ENCODE assay signal across 1 cellular context in the genomic region with DNA sequence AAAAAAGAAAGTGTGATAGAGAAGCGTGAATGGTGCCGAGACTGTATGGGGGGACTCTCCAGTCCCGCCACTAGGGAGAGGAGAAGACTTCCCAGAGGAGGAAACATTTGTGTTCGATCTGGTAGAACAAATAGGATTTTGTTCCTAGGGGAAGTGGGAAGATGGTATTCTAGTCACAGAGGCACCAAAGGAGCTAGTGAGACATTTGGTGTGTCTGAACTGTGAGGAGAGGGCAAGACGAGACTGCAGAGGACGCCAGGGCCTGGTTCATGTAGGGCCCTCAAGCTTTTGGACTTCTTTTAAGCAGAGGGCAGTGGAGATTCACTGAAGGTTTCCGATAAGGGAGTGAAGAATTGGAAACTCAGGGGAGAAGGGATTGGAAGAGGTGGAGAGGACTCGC.
TF ChIP-seq lines count a peak whose summit lies in the region.

No MANE protein-coding gene starts in this region.

TF ChIP-seq in H1, 55 proteins besides CTCF, POLR2A, EP300 and RAD21:
- TF ChIP-seq MAFK (IDR thresholded peaks at IDR 0.05; ENCODE audit: low read depth, low read length) (no peak), ZNF274 (IDR thresholded peaks at IDR 0.05; ENCODE audit: borderline replicate concordance, extremely low read depth, low read length) (no peak), SP1 (IDR thresholded peaks at IDR 0.05; ENCODE audit: low read depth, low read length) (no peak), SIRT6 (IDR thresholded peaks at IDR 0.05; ENCODE audit: low read length) (no peak), CTBP2 (IDR thresholded peaks at IDR 0.05; ENCODE audit: borderline replicate concordance, insufficient read depth, insufficient read length, low read length) (no peak), GTF2F1 (IDR thresholded peaks at IDR 0.05; ENCODE audit: borderline replicate concordance, low read depth, low read length) (no peak), CBX5 (IDR thresholded peaks at IDR 0.05; ENCODE audit: low read depth, low read length) (no peak), ASH2L (IDR thresholded peaks at IDR 0.05; ENCODE audit: low read length) (no peak), BCL11A (IDR thresholded peaks at IDR 0.05; ENCODE audit: low read depth in 2 of 2, low read length in 2 of 2) (no peak), GABPA (IDR thresholded peaks at IDR 0.05; ENCODE audit: borderline replicate concordance, insufficient read depth, low read length) (no peak), CBX8 (IDR thresholded peaks at IDR 0.05; ENCODE audit: borderline replicate concordance, low read depth, low read length) (no peak), SIN3A (conservative IDR thresholded peaks at IDR 0.05 in 1 of 2, IDR thresholded peaks at IDR 0.05 in 1 of 2; ENCODE audit: low read depth in 1 of 2, low read length in 2 of 2) (no peak), KDM4A (IDR thresholded peaks at IDR 0.05; ENCODE audit: low read depth, low read length, severe bottlenecking) (no peak), CEBPB (IDR thresholded peaks at IDR 0.05; ENCODE audit: low read depth, low read length) (no peak), RXRA (IDR thresholded peaks at IDR 0.05; ENCODE audit: insufficient read depth, low read depth, low read length) (no peak), BRCA1 (IDR thresholded peaks at IDR 0.05; ENCODE audit: low read depth, low read length) (no peak), CHD1 (IDR thresholded peaks at IDR 0.05; ENCODE audit: low read depth, low read length) (no peak)
